In the genomic region with DNA sequence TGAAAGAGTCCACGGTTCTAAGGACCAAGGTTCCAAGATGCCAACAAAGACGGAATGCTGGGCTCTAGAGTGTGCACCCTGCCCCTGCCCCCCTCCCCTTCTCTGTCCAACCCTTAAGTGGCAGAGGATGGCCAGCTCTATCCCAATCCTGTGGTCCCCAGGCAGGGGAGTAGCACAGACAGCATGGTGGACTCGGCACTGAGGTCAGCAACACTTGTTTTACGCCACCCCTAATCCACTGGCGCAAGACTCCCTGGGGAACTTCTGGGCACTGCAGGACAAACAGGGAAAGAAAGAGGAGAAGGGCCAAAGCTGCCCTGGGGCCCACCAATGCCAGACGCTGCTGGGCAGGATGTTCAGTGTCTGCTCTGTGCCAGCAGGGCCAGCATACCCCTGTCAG, we compare ENCODE assay signal across 13 cellular contexts.
"Had no signal": no experiment of that assay in that cellular context is flagged by ENCODE, and none has a peak within 500 bp of the region (broad histone marks: within the 10 kb centered on the region; RNA-seq: fewer than 3 reads in every experiment).

No MANE protein-coding gene starts in this region.

- DNase-seq: activated naive CD4-positive, alpha-beta T cell; aorta; foreskin keratinocyte; mammary epithelial cell; mucosa of descending colon; stimulated activated CD4-positive, alpha-beta T cell treated with anti-CD3 and anti-CD28 coated beads, Interleukin-4, amount 100 ng/mL, for 4 hours; thyroid gland had no signal

- H3K9me3 Mint-ChIP-seq: activated T-helper 1 cell treated with anti-CD3 and anti-CD28 coated beads, Interleukin-12 subunit alpha, Interleukin-12 subunit beta, Interleukin-2, Interleukin-4 antibody, amounts not matched to agents 30 ng/mL and 10 ng/mL and 1 ng/mL, durations not matched to agents 14 hours and 24 hours and 36 hours; natural killer cell treated with Interleukin-12 subunit alpha and Interleukin-12 subunit beta and Interleukin-15 and Interleukin-18, amount 100 ng/mL, for 72 hours had no signal

- H3K27me3 Mint-ChIP-seq: natural killer cell treated with Interleukin-12 subunit alpha and Interleukin-12 subunit beta and Interleukin-15 and Interleukin-18, amount 100 ng/mL, for 72 hours had no signal

- H3K4me3 Mint-ChIP-seq: activated T-helper 1 cell treated with anti-CD3 and anti-CD28 coated beads, Interleukin-12 subunit alpha, Interleukin-12 subunit beta, Interleukin-2, Interleukin-4 antibody, amounts not matched to agents 30 ng/mL and 10 ng/mL and 1 ng/mL, durations not matched to agents 14 hours and 24 hours and 36 hours; natural killer cell treated with Interleukin-12 subunit alpha and Interleukin-12 subunit beta and Interleukin-15 and Interleukin-18, amount 100 ng/mL, for 72 hours had no signal

- ATAC-seq: activated CD4-positive, CD25-positive, alpha-beta regulatory T cell treated with anti-CD3 and anti-CD28 coated beads, Interleukin-2, amount 50 U/mL, for 24 hours; foreskin keratinocyte; mucosa of descending colon; natural killer cell treated with Interleukin-12 subunit alpha and Interleukin-12 subunit beta and Interleukin-15 and Interleukin-18, amount 100 ng/mL, for 72 hours had no signal

- H3K9me3 ChIP-seq: breast epithelium, heart left ventricle, mucosa of descending colon, thyroid gland had no signal

- H3K36me3 ChIP-seq: breast epithelium, heart left ventricle, thyroid gland had no signal

- H3K4me3 ChIP-seq: breast epithelium, dorsolateral prefrontal cortex, heart left ventricle, mucosa of descending colon, thyroid gland had no signal

- H3K4me1 ChIP-seq: breast epithelium, foreskin keratinocyte, thyroid gland had no signal

- H3K27me3 ChIP-seq: breast epithelium, dorsolateral prefrontal cortex, foreskin keratinocyte, heart left ventricle, thyroid gland had no signal

- H3K27ac ChIP-seq: breast epithelium, foreskin keratinocyte, thyroid gland had no signal

- H3K36me3 Mint-ChIP-seq: natural killer cell treated with Interleukin-12 subunit alpha and Interleukin-12 subunit beta and Interleukin-15 and Interleukin-18, amount 100 ng/mL, for 72 hours had no signal
